In genomic region chr11:2156416-2157182, GRCh38 we compare ENCODE assay signal across 8 cellular contexts. TPM values are rescaled to one million over a fixed set of nuclear protein-coding genes. Genes with fewer than 3 reads are reported as not detected.
DNase-seq lines count a peak whose midpoint lies in the region; ATAC-seq and TF ChIP-seq lines count a peak whose summit lies in the region.

No MANE protein-coding gene starts in this region.

- no peak overlapping the region for H3K4me2 ChIP-seq in GM23248 (ENCODE audit: unreplicated experiment)
- H3K4me2 ChIP-seq in parathyroid adenoma (ENCODE audit: low read length), result no peak overlapping the region

- ATAC-seq in HG02852 (IDR thresholded peaks at IDR 0.05; ENCODE audit: unreplicated experiment) (no peak), GM18861 (IDR thresholded peaks at IDR 0.05; ENCODE audit: unreplicated experiment) (no peak)

- no peak overlapping the region for H3K4me3 ChIP-seq in GM23248
- H3K4me3 ChIP-seq in parathyroid adenoma (ENCODE audit: low read depth, low read length), result no peak overlapping the region

- H3K27me3 ChIP-seq in GM23248 (replicated peaks; ENCODE audit: insufficient read depth), result no peaks in the 10 kb centered on the region
- no peaks in the 10 kb centered on the region for H3K27me3 ChIP-seq in parathyroid adenoma (ENCODE audit: control insufficient read depth, insufficient read depth, low read length)

- H4K20me1 ChIP-seq in GM23248 (ENCODE audit: insufficient read depth), result no peaks in the 10 kb centered on the region

- H3K36me3 ChIP-seq in GM23248 (ENCODE audit: low read depth) (no peaks in the 10 kb centered on the region), parathyroid adenoma (ENCODE audit: control insufficient read depth, insufficient read depth, low read length) (no peaks in the 10 kb centered on the region)

- no peak overlapping the region for H3K27ac ChIP-seq in GM23248
- no peak overlapping the region for H3K27ac ChIP-seq in parathyroid adenoma

- no peak overlapping the region for H2AFZ ChIP-seq in GM23248
- no peak overlapping the region for H2AFZ ChIP-seq in parathyroid adenoma

- H3K4me1 ChIP-seq in GM23248 (ENCODE audit: insufficient read depth), result no peaks in the 10 kb centered on the region
- H3K4me1 ChIP-seq in parathyroid adenoma, result peaks cover 2% of the 10 kb centered on the region

- H3K9me3 ChIP-seq in GM23248 (ENCODE audit: low read depth) (no peaks in the 10 kb centered on the region), parathyroid adenoma (ENCODE audit: control insufficient read depth, low read length) (no peaks in the 10 kb centered on the region)

- in situ Hi-C loops in GM23248 (cut with MboI), result loop anchor here (25.0 kb wide), 2 partner anchors 294 to 444 kb away; partner anchors contain the start of gene LSP1

- WGBS in GM23248 (ENCODE audit: low coverage in 1 of 2, low lambda C conversion rate in 2 of 2, missing lambda C conversion rate in 2 of 2), 2 experiments, result 16% methylated on average over 17 to 19 of the region's 19 CpGs

- DNase-seq in AG20443 (ENCODE audit: low spot score), result peak; percentile 90
- DNase-seq in GM23248, result peak; percentile 80
- peak; percentile 51 for DNase-seq in RKO (ENCODE audit: low spot score)
- peak; percentile 60 for DNase-seq in activated naive CD4-positive, alpha-beta T cell treated with Interleukin-2 at 50 U/mL for 16 hours
- DNase-seq in germinal center (ENCODE audit: low spot score), result peak; percentile 67

- H3K9me2 ChIP-seq in GM23248 (ENCODE audit: insufficient read depth), result no peaks in the 10 kb centered on the region

- peak; percentile 35 for TF ChIP-seq CTCF in parathyroid adenoma (IDR thresholded peaks at IDR 0.05)

- no peaks in the 10 kb centered on the region for H3F3A ChIP-seq in GM23248 (ENCODE audit: insufficient read depth)

- H3K79me2 ChIP-seq in GM23248 (ENCODE audit: insufficient read depth) (no peaks in the 10 kb centered on the region), parathyroid adenoma (no peaks in the 10 kb centered on the region)

- no peak overlapping the region for H3K9ac ChIP-seq in GM23248
- no peak overlapping the region for H3K9ac ChIP-seq in parathyroid adenoma

RNA-seq across cellular contexts. Expression of gene INS, which starts 4.4 kb away (rescaled TPM):
- not detected in 2 replicates for total RNA-seq in GM23248 (2014; rRNA removed; shearing (Covaris generic))
- polyA plus RNA-seq in GM23248 (2016; fragmentation: Nextera tagmentation; extraction: Ambion mirVana), result not detected in 2 replicates

RNA-seq across cellular contexts. Expression of gene TH, which starts 15.0 kb away (rescaled TPM):
- not detected in 2 replicates for total RNA-seq in GM23248 (2014; rRNA removed; shearing (Covaris generic))
- not detected in 2 replicates for polyA plus RNA-seq in GM23248 (2016; fragmentation: Nextera tagmentation; extraction: Ambion mirVana)

RNA-seq across cellular contexts. Expression of gene IGF2, which starts 17.4 kb away (rescaled TPM):
- total RNA-seq in GM23248 (2014; rRNA removed; shearing (Covaris generic)), result not detected in 2 replicates
- polyA plus RNA-seq in GM23248 (2016; fragmentation: Nextera tagmentation; extraction: Ambion mirVana), result 0.06 and 0.18 TPM in 2 replicates
